ENCODE assay signal across 24 cellular contexts in the genomic region with DNA sequence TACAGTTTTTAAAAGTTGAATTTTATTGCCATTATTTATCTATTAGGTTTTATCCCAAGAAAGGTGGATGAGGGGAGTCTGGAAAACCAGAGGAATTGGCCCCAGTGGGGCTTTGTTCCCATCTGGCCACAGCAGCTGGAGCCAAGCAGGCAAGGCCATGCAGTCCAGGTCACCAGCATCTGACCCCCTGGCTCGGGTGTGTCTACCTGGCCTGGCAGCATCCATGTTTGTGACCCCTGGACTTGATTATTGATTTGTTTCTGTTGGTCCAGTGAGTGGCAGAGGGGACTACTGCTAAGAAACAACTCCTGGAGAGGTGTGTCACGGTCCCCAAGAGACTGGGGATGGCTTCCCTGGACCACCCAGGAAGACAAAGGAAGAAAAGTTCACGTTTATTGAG.
"Had no signal": no experiment of that assay in that cellular context is flagged by ENCODE, and none has a peak within 500 bp of the region (broad histone marks: within the 10 kb centered on the region; RNA-seq: fewer than 3 reads in every experiment).

No MANE protein-coding gene starts in this region.

- H3K4me2 ChIP-seq: smooth muscle cell had no signal

- ATAC-seq: gastroesophageal sphincter had no signal

- H3K27me3 ChIP-seq: adrenal gland, body of pancreas, colonic mucosa, neutrophil, ovary, sigmoid colon, tibial nerve had no signal

- H3K27ac ChIP-seq: adrenal gland, body of pancreas, colonic mucosa, gastroesophageal sphincter, left ventricle myocardium inferior, neutrophil, ovary, prostate gland, sigmoid colon, tibial nerve had no signal

- H3K9me3 ChIP-seq: adrenal gland, body of pancreas, colonic mucosa, gastroesophageal sphincter, left ventricle myocardium inferior, neutrophil, ovary, prostate gland, sigmoid colon, tibial nerve had no signal

- DNase-seq: activated CD4-positive, alpha-beta T cell treated with anti-CD3 and anti-CD28 coated beads for 1 hour; activated CD8-positive, alpha-beta memory T cell treated with anti-CD3 and anti-CD28 coated beads, Interleukin-2, amount 50 U/mL, for 48 hours; activated naive CD4-positive, alpha-beta T cell; activated T-cell treated with anti-CD3 and anti-CD28 coated beads, Interleukin-2, amount 50 U/mL, for 4 hours; colonic mucosa; effector CD8-positive, alpha-beta T cell; left ventricle myocardium inferior; naive B cell; ovary; retina; sigmoid colon had no signal

- H3K27me3 Mint-ChIP-seq: activated CD4-positive, alpha-beta memory T cell treated with anti-CD3 and anti-CD28 coated beads, Interleukin-2, amount 10 ng/mL, durations not matched to agents 7 days and 5 days; activated CD4-positive, alpha-beta T cell treated with anti-CD3 and anti-CD28 coated beads, Interleukin-2, amount 10 ng/mL, durations not matched to agents 7 days and 5 days; activated naive CD8-positive, alpha-beta T cell treated with anti-CD3 and anti-CD28 coated beads for 36 hours; naive B cell had no signal

- FAIRE-seq: endothelial cell of umbilical vein had no signal

- H3K36me3 Mint-ChIP-seq: mesothelial cell of epicardium, naive B cell had no signal

- H3K4me3 ChIP-seq: adrenal gland, body of pancreas, colonic mucosa, gastroesophageal sphincter, left ventricle myocardium inferior, ovary, prostate gland, sigmoid colon, smooth muscle cell, tibial nerve had no signal

- H3K27ac Mint-ChIP-seq: activated CD4-positive, alpha-beta memory T cell treated with anti-CD3 and anti-CD28 coated beads, Interleukin-2, amount 10 ng/mL, durations not matched to agents 7 days and 5 days; activated CD4-positive, alpha-beta T cell treated with anti-CD3 and anti-CD28 coated beads, Interleukin-2, amount 10 ng/mL, durations not matched to agents 7 days and 5 days; activated naive CD8-positive, alpha-beta T cell treated with anti-CD3 and anti-CD28 coated beads for 36 hours; mesothelial cell of epicardium; nephron progenitor cell had no signal

- H3K4me1 Mint-ChIP-seq: activated CD4-positive, alpha-beta memory T cell treated with anti-CD3 and anti-CD28 coated beads, Interleukin-2, amount 10 ng/mL, durations not matched to agents 7 days and 5 days; activated CD4-positive, alpha-beta T cell treated with anti-CD3 and anti-CD28 coated beads, Interleukin-2, amount 10 ng/mL, durations not matched to agents 7 days and 5 days; activated naive CD8-positive, alpha-beta T cell treated with anti-CD3 and anti-CD28 coated beads for 36 hours; mesothelial cell of epicardium; nephron progenitor cell had no signal

- H3K36me3 ChIP-seq: adrenal gland, colonic mucosa, left ventricle myocardium inferior, ovary, prostate gland, sigmoid colon had no signal

- H3K4me1 ChIP-seq: adrenal gland, body of pancreas, colonic mucosa, gastroesophageal sphincter, left ventricle myocardium inferior, prostate gland, sigmoid colon, tibial nerve had no signal

- H3K9me3 Mint-ChIP-seq: activated CD4-positive, alpha-beta memory T cell treated with anti-CD3 and anti-CD28 coated beads, Interleukin-2, amount 10 ng/mL, durations not matched to agents 7 days and 5 days; activated CD4-positive, alpha-beta T cell treated with anti-CD3 and anti-CD28 coated beads, Interleukin-2, amount 10 ng/mL, durations not matched to agents 7 days and 5 days; activated naive CD8-positive, alpha-beta T cell treated with anti-CD3 and anti-CD28 coated beads for 36 hours; activated T-cell treated with anti-CD3 and anti-CD28 coated beads, Interleukin-2, amount 50 U/mL, for 4 hours; mesothelial cell of epicardium; naive B cell; nephron progenitor cell had no signal

- H3K4me3 Mint-ChIP-seq: activated CD4-positive, alpha-beta memory T cell treated with anti-CD3 and anti-CD28 coated beads, Interleukin-2, amount 10 ng/mL, durations not matched to agents 7 days and 5 days; activated CD4-positive, alpha-beta T cell treated with anti-CD3 and anti-CD28 coated beads, Interleukin-2, amount 10 ng/mL, durations not matched to agents 7 days and 5 days; activated naive CD8-positive, alpha-beta T cell treated with anti-CD3 and anti-CD28 coated beads for 36 hours; activated T-cell treated with anti-CD3 and anti-CD28 coated beads, Interleukin-2, amount 50 U/mL, for 4 hours; mesothelial cell of epicardium; naive B cell; nephron progenitor cell had no signal
